In genomic region chr11:60768202-60768601, GRCh38 we compare ENCODE assay signal across 35 cellular contexts. TPM values are rescaled to one million over a fixed set of nuclear protein-coding genes. Genes with fewer than 3 reads are reported as not detected.
"Had no signal": no experiment of that assay in that cellular context is flagged by ENCODE, and none has a peak within 500 bp of the region (broad histone marks: within the 10 kb centered on the region; RNA-seq: fewer than 3 reads in every experiment).

No MANE protein-coding gene starts in this region.

- H3K27me3 ChIP-seq: brain microvascular endothelial cell had no signal

- DNase-seq: activated CD4-positive, alpha-beta memory T cell treated with anti-CD3 and anti-CD28 coated beads for 36 hours; activated CD4-positive, alpha-beta T cell treated with anti-CD3 and anti-CD28 coated beads for 36 hours; activated CD4-positive, alpha-beta T cell treated with anti-CD3 and anti-CD28 coated beads, Interleukin-2, amount 10 ng/mL, durations not matched to agents 24 days and 14 days; activated CD4-positive, CD25-positive, alpha-beta regulatory T cell; activated CD4-positive, CD25-positive, alpha-beta regulatory T cell treated with anti-CD3 and anti-CD28 coated beads, Interleukin-2, amount 50 U/mL, for 72 hours; activated CD8-positive, alpha-beta memory T cell treated with anti-CD3 and anti-CD28 coated beads, Interleukin-2, amount 10 ng/mL, durations not matched to agents 7 days and 5 days; activated CD8-positive, alpha-beta memory T cell treated with anti-CD3 and anti-CD28 coated beads, Interleukin-2, amount 50 U/mL, for 4 hours; activated CD8-positive, alpha-beta T cell treated with anti-CD3 and anti-CD28 coated beads, Interleukin-2, amount 10 ng/mL, durations not matched to agents 7 days and 5 days; activated gamma-delta T cell treated with Interleukin-2 at 50 U/mL for 16 hours; activated naive CD4-positive, alpha-beta T cell treated with anti-CD3 and anti-CD28 coated beads, Interleukin-2, amount 50 U/mL, for 16 hours; activated naive CD4-positive, alpha-beta T cell treated with Interleukin-2 at 50 U/mL for 16 hours; activated T-cell treated with anti-CD3 and anti-CD28 coated beads, Interleukin-2, amount 50 U/mL, for 1 hour; activated T-cell treated with anti-CD3 and anti-CD28 coated beads, Interleukin-2, amount 50 U/mL, for 48 hours; amniotic stem cell; anterior cingulate cortex; brain microvascular endothelial cell; cortex of kidney; dermis blood vessel endothelial cell; effector CD4-positive, alpha-beta T cell; effector memory CD8-positive, alpha-beta T cell; erythroblast; foreskin keratinocyte; gastrocnemius medialis; glutamatergic neuron; T-helper 2 cell had no signal

- H3K36me3 ChIP-seq: brain microvascular endothelial cell, esophagus muscularis mucosa, gastrocnemius medialis had no signal

- ATAC-seq: activated CD8-positive, alpha-beta T cell treated with anti-CD3 and anti-CD28 coated beads, Interleukin-2, amount 10 ng/mL, durations not matched to agents 7 days and 5 days; effector memory CD8-positive, alpha-beta T cell; gastrocnemius medialis had no signal

- H3K9me3 ChIP-seq: esophagus muscularis mucosa, gastrocnemius medialis had no signal

- H3K4me3 ChIP-seq: esophagus muscularis mucosa, gastrocnemius medialis had no signal

- H3K4me1 ChIP-seq: gastrocnemius medialis had no signal

- H3K27ac ChIP-seq: brain microvascular endothelial cell, esophagus muscularis mucosa, foreskin keratinocyte, gastrocnemius medialis had no signal

RNA-seq across cellular contexts. Expression of gene MS4A15, which starts 11.5 kb away (rescaled TPM):
- total RNA-seq: activated CD4-positive, alpha-beta memory T cell treated with anti-CD3 and anti-CD28 coated beads for 36 hours; activated CD4-positive, alpha-beta T cell treated with anti-CD3 and anti-CD28 coated beads for 36 hours; activated CD4-positive, alpha-beta T cell treated with anti-CD3 and anti-CD28 coated beads, Interleukin-2, amount 10 ng/mL, durations not matched to agents 24 days and 14 days; activated CD8-positive, alpha-beta memory T cell treated with anti-CD3 and anti-CD28 coated beads for 36 hours; activated CD8-positive, alpha-beta memory T cell treated with anti-CD3 and anti-CD28 coated beads, Interleukin-2, amount 10 ng/mL, durations not matched to agents 7 days and 5 days; activated CD8-positive, alpha-beta T cell treated with anti-CD3 and anti-CD28 coated beads, Interleukin-2, amount 10 ng/mL, durations not matched to agents 7 days and 5 days; activated T-helper 1 cell treated with anti-CD3 and anti-CD28 coated beads, Interleukin-12 subunit alpha, Interleukin-12 subunit beta, Interleukin-2, Interleukin-4 antibody, amounts not matched to agents 30 ng/mL and 10 ng/mL and 1 ng/mL, durations not matched to agents 14 hours and 24 hours and 36 hours; activated T-helper 2 cell treated with anti-CD3 and anti-CD28 coated beads, Interferon-gamma antibody, Interleukin-2, Interleukin-4, amounts not matched to agents 10 μg/mL and 5 μg/mL and 100 μg/mL, durations not matched to agents 14 hours and 24 hours and 36 hours; astrocyte; bronchial epithelial cell; cardiac septum; cerebellum; dermis blood vessel endothelial cell; foreskin keratinocyte; gastrocnemius medialis; T-helper 1 cell treated with Interleukin-12 subunit alpha and Interleukin-12 subunit beta and Interleukin-4 antibody, amounts not matched to agents 30 ng/mL and 1 ng/mL, for 36 hours had no signal
- polyA plus RNA-seq: foreskin keratinocyte had no signal

RNA-seq across cellular contexts. Expression of gene MS4A10, which starts 16.9 kb away (rescaled TPM):
- total RNA-seq: activated CD4-positive, alpha-beta memory T cell treated with anti-CD3 and anti-CD28 coated beads for 36 hours; activated CD4-positive, alpha-beta T cell treated with anti-CD3 and anti-CD28 coated beads for 36 hours; activated CD4-positive, alpha-beta T cell treated with anti-CD3 and anti-CD28 coated beads, Interleukin-2, amount 10 ng/mL, durations not matched to agents 24 days and 14 days; activated CD8-positive, alpha-beta memory T cell treated with anti-CD3 and anti-CD28 coated beads for 36 hours; activated CD8-positive, alpha-beta memory T cell treated with anti-CD3 and anti-CD28 coated beads, Interleukin-2, amount 10 ng/mL, durations not matched to agents 7 days and 5 days; activated CD8-positive, alpha-beta T cell treated with anti-CD3 and anti-CD28 coated beads, Interleukin-2, amount 10 ng/mL, durations not matched to agents 7 days and 5 days; activated T-helper 1 cell treated with anti-CD3 and anti-CD28 coated beads, Interleukin-12 subunit alpha, Interleukin-12 subunit beta, Interleukin-2, Interleukin-4 antibody, amounts not matched to agents 30 ng/mL and 10 ng/mL and 1 ng/mL, durations not matched to agents 14 hours and 24 hours and 36 hours; activated T-helper 2 cell treated with anti-CD3 and anti-CD28 coated beads, Interferon-gamma antibody, Interleukin-2, Interleukin-4, amounts not matched to agents 10 μg/mL and 5 μg/mL and 100 μg/mL, durations not matched to agents 14 hours and 24 hours and 36 hours; astrocyte; bronchial epithelial cell; cardiac septum; cerebellum; dermis blood vessel endothelial cell; esophagus muscularis mucosa; foreskin keratinocyte; gastrocnemius medialis; T-helper 1 cell treated with Interleukin-12 subunit alpha and Interleukin-12 subunit beta and Interleukin-4 antibody, amounts not matched to agents 30 ng/mL and 1 ng/mL, for 36 hours had no signal
- polyA plus RNA-seq: foreskin keratinocyte had no signal

RNA-seq across cellular contexts. Expression of gene MS4A18, which starts 43.7 kb away (rescaled TPM):
- total RNA-seq: activated CD4-positive, alpha-beta memory T cell treated with anti-CD3 and anti-CD28 coated beads for 36 hours; activated CD4-positive, alpha-beta T cell treated with anti-CD3 and anti-CD28 coated beads for 36 hours; activated CD4-positive, alpha-beta T cell treated with anti-CD3 and anti-CD28 coated beads, Interleukin-2, amount 10 ng/mL, durations not matched to agents 24 days and 14 days; activated CD8-positive, alpha-beta memory T cell treated with anti-CD3 and anti-CD28 coated beads for 36 hours; activated CD8-positive, alpha-beta memory T cell treated with anti-CD3 and anti-CD28 coated beads, Interleukin-2, amount 10 ng/mL, durations not matched to agents 7 days and 5 days; activated CD8-positive, alpha-beta T cell treated with anti-CD3 and anti-CD28 coated beads, Interleukin-2, amount 10 ng/mL, durations not matched to agents 7 days and 5 days; activated T-helper 1 cell treated with anti-CD3 and anti-CD28 coated beads, Interleukin-12 subunit alpha, Interleukin-12 subunit beta, Interleukin-2, Interleukin-4 antibody, amounts not matched to agents 30 ng/mL and 10 ng/mL and 1 ng/mL, durations not matched to agents 14 hours and 24 hours and 36 hours; activated T-helper 2 cell treated with anti-CD3 and anti-CD28 coated beads, Interferon-gamma antibody, Interleukin-2, Interleukin-4, amounts not matched to agents 10 μg/mL and 5 μg/mL and 100 μg/mL, durations not matched to agents 14 hours and 24 hours and 36 hours; astrocyte; bronchial epithelial cell; cardiac septum; cerebellum; dermis blood vessel endothelial cell; esophagus muscularis mucosa; foreskin keratinocyte; gastrocnemius medialis; T-helper 1 cell treated with Interleukin-12 subunit alpha and Interleukin-12 subunit beta and Interleukin-4 antibody, amounts not matched to agents 30 ng/mL and 1 ng/mL, for 36 hours had no signal
- polyA plus RNA-seq: adipose tissue, foreskin keratinocyte had no signal
